8 cellular contexts compared by ENCODE assay signal in the genomic region with DNA sequence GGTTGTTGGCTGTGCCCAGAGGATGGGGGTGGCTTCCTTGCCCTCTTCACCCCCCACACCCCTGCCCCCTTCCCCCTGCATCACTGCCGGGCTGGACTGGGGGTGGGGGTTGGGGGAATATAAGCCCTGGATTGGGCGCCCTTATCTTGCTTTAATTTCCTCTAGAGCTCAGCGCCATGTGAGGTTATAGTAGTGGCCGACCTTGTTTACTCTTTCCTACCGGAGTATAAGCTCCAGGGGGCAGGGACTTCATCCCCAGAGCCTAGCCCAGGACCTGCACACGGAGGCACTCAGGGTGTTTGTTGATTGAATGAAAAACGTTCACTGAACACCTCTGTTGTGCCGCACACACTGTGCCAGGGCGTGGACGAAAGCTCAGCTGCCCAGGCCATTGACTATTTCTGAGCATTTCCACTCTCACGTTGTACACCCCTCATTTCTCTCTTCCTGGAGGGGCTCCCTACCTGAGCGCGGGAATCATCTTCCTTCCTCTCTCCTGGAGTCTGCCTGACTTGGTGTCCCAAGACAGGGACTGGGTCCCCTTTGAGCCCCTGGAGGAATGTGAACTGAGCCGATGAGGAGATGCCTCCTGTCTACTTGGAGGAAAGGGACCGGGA. TPM values are rescaled to one million over a fixed set of nuclear protein-coding genes. Genes with fewer than 3 reads are reported as not detected.
DNase-seq lines count a peak whose midpoint lies in the region; ATAC-seq and TF ChIP-seq lines count a peak whose summit lies in the region.

No MANE protein-coding gene starts in this region.

- H3K4me3 ChIP-seq in LNCaP clone FGC (ENCODE audit: low read depth, low read length) (peak overlapping the region; percentile 47), ectodermal cell (ENCODE audit: insufficient read depth, low read depth, low read length) (peak overlapping the region; percentile 28), neuron (ENCODE audit: low read length) (peak overlapping the region; percentile 24)

- TF ChIP-seq CTCF in CD14-positive monocyte (IDR thresholded peaks at IDR 0.05) (no peak), LNCaP clone FGC (IDR thresholded peaks at IDR 0.05; ENCODE audit: control insufficient read depth, extremely low read depth, insufficient read depth) (no peak)

- intact Hi-C loops in CD14-positive monocyte (cut with micrococcal nuclease) = loop anchor here (1.0 to 2.0 kb wide), 3 partner anchors 84 to 162 kb away; no protein-coding TSS in a partner anchor
- intact Hi-C loops in head of caudate nucleus (cut with DNase I) = loop anchor here (2.0 to 5.0 kb wide), 2 partner anchors 84 to 164 kb away; no protein-coding TSS in a partner anchor

- H3K9me3 ChIP-seq in ectodermal cell (ENCODE audit: control insufficient read depth, low read length) (no peaks in the 10 kb centered on the region), neuron (ENCODE audit: low read length) (no peaks in the 10 kb centered on the region)

- peaks cover 11 to 39% (median 22%) of the 10 kb centered on the region in 3 donors for H3K27me3 Mint-ChIP-seq in CD14-positive monocyte (ENCODE audit: low read depth in 3 of 3)

- no peak for DNase-seq in CD14-positive monocyte (ENCODE audit: low spot score)
- no peak for DNase-seq in LNCaP clone FGC (ENCODE audit: low read depth)
- DNase-seq in head of caudate nucleus = no peak

- H3K36me3 Mint-ChIP-seq in CD14-positive monocyte = no peaks in the 10 kb centered on the region

- ATAC-seq in HG03432 (IDR thresholded peaks at IDR 0.05; ENCODE audit: unreplicated experiment) (no peak), GM19324 (IDR thresholded peaks at IDR 0.05; ENCODE audit: low FRiP score, unreplicated experiment) (no peak), GM19328 (IDR thresholded peaks at IDR 0.05; ENCODE audit: unreplicated experiment) (no peak)

- peaks cover 0 to 4% (median 0%) of the 10 kb centered on the region in 7 donors for H3K9me3 Mint-ChIP-seq in CD14-positive monocyte

- H3K36me3 ChIP-seq in ectodermal cell (ENCODE audit: control insufficient read depth, insufficient read depth, low read length) (no peaks in the 10 kb centered on the region), neuron (ENCODE audit: insufficient read depth, low read length) (no peaks in the 10 kb centered on the region)

- no peak overlapping the region for H3K27ac ChIP-seq in ectodermal cell (ENCODE audit: insufficient read depth, low read depth, low read length, poor library complexity, severe bottlenecking)

- H3K4me3 Mint-ChIP-seq in CD14-positive monocyte = peak overlapping the region; percentile 50 to 63

- 76 to 78% methylated on average over 14 to 15 of the region's 15 CpGs for WGBS in ectodermal cell, 2 experiments

- H3K27me3 ChIP-seq in ectodermal cell (ENCODE audit: control insufficient read depth, insufficient read depth, low read length, poor library complexity, severe bottlenecking) (peaks cover 6% of the 10 kb centered on the region), neuron (ENCODE audit: insufficient read depth, low read length) (no peaks in the 10 kb centered on the region)

- peaks cover 5% of the 10 kb centered on the region for H3K4me1 Mint-ChIP-seq in CD14-positive monocyte

- no peak overlapping the region for H3K27ac Mint-ChIP-seq in CD14-positive monocyte

- H3K4me1 ChIP-seq in ectodermal cell (ENCODE audit: control insufficient read depth, insufficient read depth, low read length) = peaks cover 13% of the 10 kb centered on the region
- peaks cover 4% of the 10 kb centered on the region for H3K4me1 ChIP-seq in neuron (ENCODE audit: insufficient read depth, low read length)

- peak overlapping the region; percentile 66 for H2AFZ ChIP-seq in neuron (ENCODE audit: low read depth, low read length)

RNA-seq across cellular contexts. Expression of a gene that starts 9.3 kb away (rescaled TPM):
- polyA plus RNA-seq in CD14-positive monocyte = not detected
- not detected for polyA plus RNA-seq in ectodermal cell (2013, experiment 1 of 4)
- polyA plus RNA-seq in ectodermal cell (2013, experiment 2 of 4) = not detected
- polyA plus RNA-seq in ectodermal cell (2013, experiment 3 of 4) = not detected
- polyA plus RNA-seq in ectodermal cell (2013, experiment 4 of 4) = not detected

RNA-seq across cellular contexts. Expression of a gene that starts 50.7 kb away (rescaled TPM):
- polyA plus RNA-seq in CD14-positive monocyte = not detected
- 0.50 TPM for polyA plus RNA-seq in ectodermal cell (2013, experiment 1 of 4)
- polyA plus RNA-seq in ectodermal cell (2013, experiment 2 of 4) = 0.76 TPM
- polyA plus RNA-seq in ectodermal cell (2013, experiment 3 of 4) = 0.69 TPM
- 1.2 TPM for polyA plus RNA-seq in ectodermal cell (2013, experiment 4 of 4)
